25 cellular contexts compared by ENCODE assay signal in genomic region chr6:63565058-63565726, GRCh38. TPM values are rescaled to one million over a fixed set of nuclear protein-coding genes. Genes with fewer than 3 reads are reported as not detected.
DNase-seq lines count a peak whose midpoint lies in the region; ATAC-seq, FAIRE-seq and TF ChIP-seq lines count a peak whose summit lies in the region.
"Had no signal": no experiment of that assay in that cellular context is flagged by ENCODE, and none has a peak within 500 bp of the region (broad histone marks: within the 10 kb centered on the region; RNA-seq: fewer than 3 reads in every experiment).

No MANE protein-coding gene starts in this region.

- ATAC-seq in A549 (peak in 1 of 2 experiments; percentile 53; a peak in 3 of 6 replicates), mucosa of descending colon (peak; percentile 79)
- no peak for ATAC-seq in activated T-helper 17 cell treated with anti-CD3 and anti-CD28 coated beads, Interleukin-2, amount 50 U/mL, for 72 hours (replicated peaks)
- ATAC-seq: sciatic nerve; stimulated activated naive CD8-positive, alpha-beta T cell treated with anti-CD3 and anti-CD28 coated beads, Interleukin-15, Interleukin-2, amounts not matched to agents 100 U/mL and 50 U/mL, for 24 hours; T-cell had no signal

- H2AFZ ChIP-seq in Karpas-422 (ENCODE audit: low read length), result no peak overlapping the region

- no peak for TF ChIP-seq CTCF in A549 (IDR thresholded peaks at IDR 0.05)
- no peak for TF ChIP-seq CTCF in chondrocyte (IDR thresholded peaks at IDR 0.05)
- TF ChIP-seq CTCF in mucosa of descending colon (IDR thresholded peaks at IDR 0.05), result no peak

- H3K4me3 Mint-ChIP-seq in chondrocyte (ENCODE audit: unreplicated experiment), result peak overlapping the region; percentile 34
- H3K4me3 Mint-ChIP-seq in activated T-helper 17 cell treated with anti-CD3 and anti-CD28 coated beads, Interleukin-2, amount 50 U/mL, for 72 hours, result no peak overlapping the region
- H3K4me3 Mint-ChIP-seq: IgD-negative memory B cell, T-cell, type B pancreatic cell had no signal

- CTCF ChIA-PET in A549 (lab: Yijun Ruan, JAX), result interaction anchor here (1.0 to 2.0 kb wide), 4 partner anchors 10 to 213 kb away, joined by 3 to 6 read pairs (median 3); no protein-coding TSS in a partner anchor

- H3K4me3 ChIP-seq in A549, result 0 out of 3 replicates have a peak overlapping the region, but pooled peaks have one; percentile 9
- H3K4me3 ChIP-seq in Karpas-422 (ENCODE audit: low read length), result no peak overlapping the region
- H3K4me3 ChIP-seq in mucosa of descending colon, result no peak overlapping the region
- H3K4me3 ChIP-seq: HAP-1 had no signal

- peak overlapping the region; percentile 50 for H3K27ac Mint-ChIP-seq in chondrocyte (ENCODE audit: unreplicated experiment)
- no peak overlapping the region for H3K27ac Mint-ChIP-seq in activated T-helper 17 cell treated with anti-CD3 and anti-CD28 coated beads, Interleukin-2, amount 50 U/mL, for 72 hours
- H3K27ac Mint-ChIP-seq: IgD-negative memory B cell, T-cell, type B pancreatic cell had no signal

- no peaks in the 10 kb centered on the region for H3K36me3 Mint-ChIP-seq in chondrocyte (ENCODE audit: low read depth)
- no peaks in the 10 kb centered on the region for H3K36me3 Mint-ChIP-seq in activated T-helper 17 cell treated with anti-CD3 and anti-CD28 coated beads, Interleukin-2, amount 50 U/mL, for 72 hours (ENCODE audit: low read depth)
- H3K36me3 Mint-ChIP-seq: T-cell, type B pancreatic cell had no signal

- H3K27me3 Mint-ChIP-seq in chondrocyte (ENCODE audit: low read depth), result no peaks in the 10 kb centered on the region
- peaks cover 9% of the 10 kb centered on the region for H3K27me3 Mint-ChIP-seq in activated T-helper 17 cell treated with anti-CD3 and anti-CD28 coated beads, Interleukin-2, amount 50 U/mL, for 72 hours
- H3K27me3 Mint-ChIP-seq: type B pancreatic cell had no signal

- no peak for TF ChIP-seq RAD21 in A549 (conservative IDR thresholded peaks at IDR 0.05 in 1 of 2, IDR thresholded peaks at IDR 0.05 in 1 of 2)

- H3K4me2 ChIP-seq in A549 (peak overlapping the region; percentile 77), Karpas-422 (ENCODE audit: low read depth, low read length, poor library complexity, severe bottlenecking) (no peak overlapping the region)

- 27% methylated on average over 4 of the region's 4 CpGs for WGBS in A549 (ENCODE audit: missing lambda C conversion rate)

- no peaks in the 10 kb centered on the region for H3K27me3 ChIP-seq in Karpas-422 (ENCODE audit: low read length)

- H4K20me1 ChIP-seq in Karpas-422 (ENCODE audit: insufficient read depth, low read depth, low read length), result no peaks in the 10 kb centered on the region

- FAIRE-seq in A549 (lab: Jason Lieb, UNC) (no peak), GM12892 (lab: Jason Lieb, UNC) (no peak)

- H3K36me3 ChIP-seq in Karpas-422 (ENCODE audit: insufficient read depth, low read length) (no peaks in the 10 kb centered on the region), mucosa of descending colon (ENCODE audit: low read depth) (no peaks in the 10 kb centered on the region)
- H3K36me3 ChIP-seq: HAP-1 had no signal

- TF ChIP-seq POLR2A in A549 (IDR thresholded peaks at IDR 0.05; ENCODE audit: low read length) (no peak), GM12892 (IDR thresholded peaks at IDR 0.05; ENCODE audit: low read depth, low read length) (no peak)

- H3K79me2 ChIP-seq in Karpas-422 (ENCODE audit: low read length), result no peaks in the 10 kb centered on the region

- peaks cover 78% of the 10 kb centered on the region for H3K4me1 ChIP-seq in A549
- no peaks in the 10 kb centered on the region for H3K4me1 ChIP-seq in Karpas-422 (ENCODE audit: low read length)
- H3K4me1 ChIP-seq in mucosa of descending colon (ENCODE audit: low read depth), result no peaks in the 10 kb centered on the region
- H3K4me1 ChIP-seq: HAP-1 had no signal

- intact Hi-C loops in mucosa of descending colon (cut with DNase I, micrococcal nuclease), result no loop called here

- POLR2A ChIA-PET in A549 (lab: Yijun Ruan, JAX), result interaction anchor here (0.6 to 1.5 kb wide), 4 partner anchors 9 to 123 kb away, joined by 3 to 9 read pairs (median 3); no protein-coding TSS in a partner anchor

- H3K9me3 ChIP-seq in A549 (peaks cover 9% of the 10 kb centered on the region; the same call in 2 of the 3 replicates), Karpas-422 (ENCODE audit: low read length) (no peaks in the 10 kb centered on the region), mucosa of descending colon (no peaks in the 10 kb centered on the region)
- H3K9me3 ChIP-seq: HAP-1 had no signal

- no peak overlapping the region for H3K9ac ChIP-seq in Karpas-422 (ENCODE audit: low read length)

- H3K27ac ChIP-seq in A549 (peak overlapping the region; percentile 98 to 100), Karpas-422 (ENCODE audit: low read length) (no peak overlapping the region)

- DNase-seq in A549 (ENCODE audit: low read depth in 1 of 2, low spot score in 1 of 2), result peak; percentile 25 to 76
- peak; percentile 11 for DNase-seq in Karpas-422
- DNase-seq in chondrocyte (ENCODE audit: low spot score), result no peak
- DNase-seq in mucosa of descending colon, result peak in 1 of 3 donors; percentile 74
- DNase-seq in HUDEP-2 (lab: John Stamatoyannopoulos, UW; ENCODE audit: unreplicated experiment in 76 of 76), result no peak
- DNase-seq in GM12892 (ENCODE audit: insufficient read length), result no peak
- no peak for DNase-seq in HCEC 1CT
- DNase-seq: activated CD4-positive, alpha-beta T cell treated with anti-CD3 and anti-CD28 coated beads, Interleukin-2, amount 50 U/mL, for 4 hours; activated naive CD4-positive, alpha-beta T cell treated with Interleukin-2 at 50 U/mL for 16 hours; activated T-cell treated with anti-CD3 and anti-CD28 coated beads for 4 hours; amygdala; C1 segment of cervical spinal cord; effector CD4-positive, alpha-beta T cell; glutamatergic neuron; MV-4-11; NCI-H2081; NCI-H510A; Right ventricle myocardium superior; stimulated activated naive CD8-positive, alpha-beta T cell treated with anti-CD3 and anti-CD28 coated beads, Interleukin-15, Interleukin-2, amounts not matched to agents 100 U/mL and 50 U/mL, for 24 hours; T-cell had no signal

- TF ChIP-seq EP300 in A549 (IDR thresholded peaks at IDR 0.05), result peak in 1 of 2 experiments; percentile 47; a peak in 2 of 5 replicates

- peaks cover 6% of the 10 kb centered on the region for H3K9me3 Mint-ChIP-seq in chondrocyte (ENCODE audit: low read depth)
- H3K9me3 Mint-ChIP-seq in activated T-helper 17 cell treated with anti-CD3 and anti-CD28 coated beads, Interleukin-2, amount 50 U/mL, for 72 hours, result no peaks in the 10 kb centered on the region
- H3K9me3 Mint-ChIP-seq: IgD-negative memory B cell, T-cell had no signal

- H3K4me1 Mint-ChIP-seq in chondrocyte (ENCODE audit: low read depth), result peaks cover 50% of the 10 kb centered on the region
- H3K4me1 Mint-ChIP-seq in activated T-helper 17 cell treated with anti-CD3 and anti-CD28 coated beads, Interleukin-2, amount 50 U/mL, for 72 hours, result no peaks in the 10 kb centered on the region
- H3K4me1 Mint-ChIP-seq: IgD-negative memory B cell, T-cell had no signal

- no peaks in the 10 kb centered on the region for H3K9me2 ChIP-seq in Karpas-422 (replicated peaks; ENCODE audit: insufficient read depth, low read length)

TF ChIP-seq in A549, 52 proteins besides CTCF, POLR2A, EP300 and RAD21 (continues in another document):
- no peak for TF ChIP-seq FOXS1 (CRISPR knock-in tag; IDR thresholded peaks at IDR 0.05)
- no peak for TF ChIP-seq FOSL2 (IDR thresholded peaks at IDR 0.05)
- peak; percentile 71 for TF ChIP-seq FOSL2 (CRISPR knock-in tag; IDR thresholded peaks at IDR 0.05)
- 0 out of 2 replicates have a peak, but pooled peaks have one; percentile 13 for TF ChIP-seq JUNB (IDR thresholded peaks at IDR 0.05)
- TF ChIP-seq ELK1 (IDR thresholded peaks at IDR 0.05; ENCODE audit: low read depth, low read length), result no peak
- TF ChIP-seq JUN (IDR thresholded peaks at IDR 0.05), result 0 out of 5 replicates have a peak, but pooled peaks of 1 of the 2 experiments have one; percentile 31
- TF ChIP-seq BCL3 (IDR thresholded peaks at IDR 0.05), result no peak
- TF ChIP-seq POLR2AphosphoS2 (conservative IDR thresholded peaks at IDR 0.05; ENCODE audit: low read length), result no peak
- no peak for TF ChIP-seq KDM5A (IDR thresholded peaks at IDR 0.05)

RNA-seq across cellular contexts. Expression of gene PTP4A1, which starts 7.1 kb away (rescaled TPM):
- polyA plus RNA-seq in A549 (2011; rRNA removed), result 220 and 333 TPM in 2 replicates
- 29.5 and 36.6 TPM in 2 replicates for polyA plus RNA-seq in A549 (2012; cell fraction: cytosol; rRNA removed)
- 3.5 and 15.9 TPM in 2 replicates for polyA plus RNA-seq in A549 (2012; cell fraction: nucleus; rRNA removed)
- polyA plus RNA-seq in A549 (2017; fragmentation: RNase III; extraction: RNeasy Plus Mini Kit Qiagen cat#74134 plus additional on column Dnase treatment), result 152 to 179 TPM (median 166 TPM) in 3 replicates
- polyA minus RNA-seq in A549 (2011; rRNA and poly(A)+ RNA removed), result 95.2 and 105 TPM in 2 replicates
- 11.1 and 39.5 TPM in 2 replicates for total RNA-seq in Karpas-422 (2014; rRNA removed; shearing (Covaris generic); ENCODE audit: low replicate concordance)
- 75.7 to 108 TPM (median 99.2 TPM) in 3 replicates for total RNA-seq in chondrocyte
- total RNA-seq in mucosa of descending colon, result 100 to 1,000 TPM; 112 to 177 (median 147) TPM
- total RNA-seq in activated T-helper 17 cell treated with anti-CD3 and anti-CD28 coated beads, Interleukin-2, amount 50 U/mL, for 72 hours, result 10 to 100 TPM; 43.3 to 70.8 TPM
- 47.1 TPM for polyA plus RNA-seq in GM12892 (2012; ENCODE audit: missing spikeins)

Comparison
In these comparisons a context has a peak if more than half of its experiments do, and no peak if none do; other contexts are left out.
1. DNase-seq: peak in A549 (2 of 2) and Karpas-422 (single experiment); none in chondrocyte (single experiment), HUDEP-2 (0 of 76), GM12892 (single experiment) and HCEC 1CT (single experiment).